Comparison of ENCODE assay signal across 18 cellular contexts in genomic region chr11:118339281-118340045, GRCh38. TPM values are rescaled to one million over a fixed set of nuclear protein-coding genes. Genes with fewer than 3 reads are reported as not detected.
DNase-seq lines count a peak whose midpoint lies in the region; ATAC-seq and TF ChIP-seq lines count a peak whose summit lies in the region.
"Had no signal": no experiment of that assay in that cellular context is flagged by ENCODE, and none has a peak within 500 bp of the region (broad histone marks: within the 10 kb centered on the region; RNA-seq: fewer than 3 reads in every experiment).

No MANE protein-coding gene starts in this region.

- peak overlapping the region; percentile 87 for H3K27ac ChIP-seq in CD8-positive, alpha-beta memory T cell (ENCODE audit: low read depth, low read length)
- no peak overlapping the region for H3K27ac ChIP-seq in Karpas-422 (ENCODE audit: low read length)
- H3K27ac ChIP-seq: gastrocnemius medialis, neutrophil, sigmoid colon had no signal

- peak in 1 of 5 donors; percentile 53 for DNase-seq in CD8-positive, alpha-beta memory T cell
- no peak for DNase-seq in activated naive CD8-positive, alpha-beta T cell treated with anti-CD3 and anti-CD28 coated beads for 36 hours
- DNase-seq in osteocyte (ENCODE audit: extremely low spot score, unreplicated experiment) (peak; percentile 44), SHP77 treated with DMSO at 0.1 percent for 48 hours (lab: John Stamatoyannopoulos, UW) (no peak), NCI-H1105 treated with DMSO at 0.1 percent for 48 hours (lab: John Stamatoyannopoulos, UW) (no peak), Karpas-422 (no peak)
- DNase-seq: BE2C, gastrocnemius medialis, Kasumi-1, NCI-H1694 treated with DMSO at 0.1 percent for 48 hours, NCI-H526 treated with DMSO at 0.1 percent for 48 hours, sigmoid colon had no signal

- peaks cover 7% of the 10 kb centered on the region for H3K79me2 ChIP-seq in Karpas-422 (ENCODE audit: low read length)

- peaks cover 65% of the 10 kb centered on the region for H3K4me1 ChIP-seq in CD8-positive, alpha-beta memory T cell (ENCODE audit: insufficient read depth, low read length)
- H3K4me1 ChIP-seq in Karpas-422 (ENCODE audit: low read length): peaks cover 40% of the 10 kb centered on the region
- H3K4me1 ChIP-seq: BE2C, gastrocnemius medialis, sigmoid colon had no signal

- peaks cover 4% of the 10 kb centered on the region for H3K36me3 ChIP-seq in CD8-positive, alpha-beta memory T cell (ENCODE audit: insufficient read depth, low read length)
- no peaks in the 10 kb centered on the region for H3K36me3 ChIP-seq in Karpas-422 (ENCODE audit: insufficient read depth, low read length)
- H3K36me3 ChIP-seq: BE2C, gastrocnemius medialis, neutrophil, sigmoid colon had no signal

- no peaks in the 10 kb centered on the region for H3K27me3 ChIP-seq in CD8-positive, alpha-beta memory T cell (ENCODE audit: insufficient read depth, low read length, poor library complexity, severe bottlenecking)
- H3K27me3 ChIP-seq in Karpas-422 (ENCODE audit: low read length): no peaks in the 10 kb centered on the region
- H3K27me3 ChIP-seq: gastrocnemius medialis, neutrophil had no signal

- H3K4me3 Mint-ChIP-seq in CD8-positive, alpha-beta memory T cell: peak overlapping the region; percentile 90 to 99 (median 94)
- peak overlapping the region; percentile 95 for H3K4me3 Mint-ChIP-seq in T-helper 1 cell treated with Interleukin-12 subunit alpha and Interleukin-12 subunit beta and Interleukin-4 antibody, amounts not matched to agents 30 μg/mL and 1 μg/mL, for 36 hours
- H3K4me3 Mint-ChIP-seq in activated naive CD8-positive, alpha-beta T cell treated with anti-CD3 and anti-CD28 coated beads for 36 hours: peak overlapping the region; percentile 94
- H3K4me3 Mint-ChIP-seq in osteocyte (ENCODE audit: unreplicated experiment): no peak overlapping the region

- POLR2A ChIA-PET in CD8-positive, alpha-beta memory T cell (lab: Charles Lee): interaction anchor here (0.5 to 3.8 kb wide), 8 partner anchors 28 to 1194 kb away, joined by 3 to 24 read pairs (median 4); partner anchors contain the start of gene CD3E

- peak overlapping the region; percentile 94 to 100 (median 99) for H3K27ac Mint-ChIP-seq in CD8-positive, alpha-beta memory T cell
- peak overlapping the region; percentile 99 for H3K27ac Mint-ChIP-seq in T-helper 1 cell treated with Interleukin-12 subunit alpha and Interleukin-12 subunit beta and Interleukin-4 antibody, amounts not matched to agents 30 μg/mL and 1 μg/mL, for 36 hours
- peak overlapping the region; percentile 98 for H3K27ac Mint-ChIP-seq in activated naive CD8-positive, alpha-beta T cell treated with anti-CD3 and anti-CD28 coated beads for 36 hours
- no peak overlapping the region for H3K27ac Mint-ChIP-seq in osteocyte (ENCODE audit: unreplicated experiment)

- H2AFZ ChIP-seq in Karpas-422 (ENCODE audit: low read length): no peak overlapping the region

- no peaks in the 10 kb centered on the region for H4K20me1 ChIP-seq in Karpas-422 (ENCODE audit: insufficient read depth, low read depth, low read length)

- CTCF ChIA-PET in CD8-positive, alpha-beta memory T cell (lab: Charles Lee): interaction anchor here (1.0 to 6.6 kb wide), 8 partner anchors 8 to 393 kb away, joined by 3 to 39 read pairs (median 4); no protein-coding TSS in a partner anchor

- no peaks in the 10 kb centered on the region for H3K9me3 Mint-ChIP-seq in CD8-positive, alpha-beta memory T cell
- H3K9me3 Mint-ChIP-seq in T-helper 1 cell treated with Interleukin-12 subunit alpha and Interleukin-12 subunit beta and Interleukin-4 antibody, amounts not matched to agents 30 μg/mL and 1 μg/mL, for 36 hours: no peaks in the 10 kb centered on the region
- peaks cover 2% of the 10 kb centered on the region for H3K9me3 Mint-ChIP-seq in activated naive CD8-positive, alpha-beta T cell treated with anti-CD3 and anti-CD28 coated beads for 36 hours
- no peaks in the 10 kb centered on the region for H3K9me3 Mint-ChIP-seq in osteocyte (ENCODE audit: unreplicated experiment)
- H3K9me3 Mint-ChIP-seq: memory B cell had no signal

- H3K4me2 ChIP-seq in Karpas-422 (ENCODE audit: low read depth, low read length, poor library complexity, severe bottlenecking): no peak overlapping the region

- H3K4me1 Mint-ChIP-seq in CD8-positive, alpha-beta memory T cell: peaks cover 58 to 70% (median 66%) of the 10 kb centered on the region in 3 donors
- H3K4me1 Mint-ChIP-seq in T-helper 1 cell treated with Interleukin-12 subunit alpha and Interleukin-12 subunit beta and Interleukin-4 antibody, amounts not matched to agents 30 μg/mL and 1 μg/mL, for 36 hours (ENCODE audit: low read depth): peaks cover 57% of the 10 kb centered on the region
- H3K4me1 Mint-ChIP-seq in activated naive CD8-positive, alpha-beta T cell treated with anti-CD3 and anti-CD28 coated beads for 36 hours: peaks cover 49% of the 10 kb centered on the region
- H3K4me1 Mint-ChIP-seq in osteocyte (ENCODE audit: unreplicated experiment): no peaks in the 10 kb centered on the region

- no peak for ATAC-seq in HG02981 (IDR thresholded peaks at IDR 0.05; ENCODE audit: unreplicated experiment)
- ATAC-seq: gastrocnemius medialis, HCT116 had no signal

- H3K9me3 ChIP-seq in CD8-positive, alpha-beta memory T cell (ENCODE audit: low read length): no peaks in the 10 kb centered on the region
- H3K9me3 ChIP-seq in Karpas-422 (ENCODE audit: low read length): no peaks in the 10 kb centered on the region
- H3K9me3 ChIP-seq: BE2C, gastrocnemius medialis, neutrophil, sigmoid colon had no signal

- no peaks in the 10 kb centered on the region for H3K9me2 ChIP-seq in Karpas-422 (replicated peaks; ENCODE audit: insufficient read depth, low read length)

- peaks cover 21 to 62% (median 25%) of the 10 kb centered on the region in 3 donors for H3K36me3 Mint-ChIP-seq in CD8-positive, alpha-beta memory T cell
- peaks cover 45% of the 10 kb centered on the region for H3K36me3 Mint-ChIP-seq in T-helper 1 cell treated with Interleukin-12 subunit alpha and Interleukin-12 subunit beta and Interleukin-4 antibody, amounts not matched to agents 30 μg/mL and 1 μg/mL, for 36 hours (ENCODE audit: low read depth)
- H3K36me3 Mint-ChIP-seq in activated naive CD8-positive, alpha-beta T cell treated with anti-CD3 and anti-CD28 coated beads for 36 hours: peaks cover 62% of the 10 kb centered on the region
- H3K36me3 Mint-ChIP-seq in osteocyte (ENCODE audit: unreplicated experiment): no peaks in the 10 kb centered on the region
- H3K36me3 Mint-ChIP-seq: memory B cell had no signal

- peak overlapping the region; percentile 99 for H3K4me3 ChIP-seq in CD8-positive, alpha-beta memory T cell (ENCODE audit: low read length)
- no peak overlapping the region for H3K4me3 ChIP-seq in Karpas-422 (ENCODE audit: low read length)
- H3K4me3 ChIP-seq: gastrocnemius medialis, sigmoid colon had no signal

- H3K9ac ChIP-seq in Karpas-422 (ENCODE audit: low read length): no peak overlapping the region

- H3K27me3 Mint-ChIP-seq in CD8-positive, alpha-beta memory T cell: peaks cover 0 to 4% of the 10 kb centered on the region in 2 donors
- no peaks in the 10 kb centered on the region for H3K27me3 Mint-ChIP-seq in T-helper 1 cell treated with Interleukin-12 subunit alpha and Interleukin-12 subunit beta and Interleukin-4 antibody, amounts not matched to agents 30 μg/mL and 1 μg/mL, for 36 hours (ENCODE audit: low read depth)
- no peaks in the 10 kb centered on the region for H3K27me3 Mint-ChIP-seq in activated naive CD8-positive, alpha-beta T cell treated with anti-CD3 and anti-CD28 coated beads for 36 hours
- peaks cover 32% of the 10 kb centered on the region for H3K27me3 Mint-ChIP-seq in osteocyte (ENCODE audit: unreplicated experiment)
- H3K27me3 Mint-ChIP-seq: memory B cell had no signal

- TF ChIP-seq CTCF in osteocyte (IDR thresholded peaks at IDR 0.05): no peak

RNA-seq across cellular contexts. Expression of gene CD3D, which starts 3.0 kb away (rescaled TPM):
- total RNA-seq in CD8-positive, alpha-beta memory T cell: 100 to 1,000 TPM; 426 to 438 TPM
- 1,253 TPM for polyA plus RNA-seq in CD8-positive, alpha-beta memory T cell
- total RNA-seq in activated naive CD8-positive, alpha-beta T cell treated with anti-CD3 and anti-CD28 coated beads for 36 hours: 100 to 1,000 TPM; 341 to 350 TPM
- total RNA-seq in osteocyte: not detected in 2 replicates
- 3.7 and 5.7 TPM in 2 replicates for total RNA-seq in Karpas-422 (2014; rRNA removed; shearing (Covaris generic); ENCODE audit: low replicate concordance)

RNA-seq across cellular contexts. Expression of gene CD3G, which starts 4.7 kb away (rescaled TPM):
- 100 to 1,000 TPM; 167 to 170 TPM for total RNA-seq in CD8-positive, alpha-beta memory T cell
- 414 TPM for polyA plus RNA-seq in CD8-positive, alpha-beta memory T cell
- 100 to 1,000 TPM; 133 to 142 TPM for total RNA-seq in activated naive CD8-positive, alpha-beta T cell treated with anti-CD3 and anti-CD28 coated beads for 36 hours
- not detected in 2 replicates for total RNA-seq in osteocyte
- total RNA-seq in Karpas-422 (2014; rRNA removed; shearing (Covaris generic); ENCODE audit: low replicate concordance): 88.1 and 158 TPM in 2 replicates
- total RNA-seq: Daoy had no signal

RNA-seq across cellular contexts. Expression of gene UBE4A, which starts 19.9 kb away (rescaled TPM):
- 10 to 100 TPM; 55.9 to 56.8 TPM for total RNA-seq in CD8-positive, alpha-beta memory T cell
- polyA plus RNA-seq in CD8-positive, alpha-beta memory T cell: 27.8 TPM
- 10 to 100 TPM; 55.0 to 56.3 TPM for total RNA-seq in activated naive CD8-positive, alpha-beta T cell treated with anti-CD3 and anti-CD28 coated beads for 36 hours
- 47.3 and 49.0 TPM in 2 replicates for total RNA-seq in osteocyte
- 9.7 and 26.3 TPM in 2 replicates for total RNA-seq in Karpas-422 (2014; rRNA removed; shearing (Covaris generic); ENCODE audit: low replicate concordance)

RNA-seq across cellular contexts. Expression of gene CD3E, which starts 34.9 kb away (rescaled TPM):
- total RNA-seq in CD8-positive, alpha-beta memory T cell: 100 to 1,000 TPM; 534 to 541 TPM
- polyA plus RNA-seq in CD8-positive, alpha-beta memory T cell: 1,158 TPM
- total RNA-seq in activated naive CD8-positive, alpha-beta T cell treated with anti-CD3 and anti-CD28 coated beads for 36 hours: 100 to 1,000 TPM; 364 TPM
- not detected in 2 replicates for total RNA-seq in osteocyte
- total RNA-seq in Karpas-422 (2014; rRNA removed; shearing (Covaris generic); ENCODE audit: low replicate concordance): 0.32 and 1.3 TPM in 2 replicates
- total RNA-seq: Daoy had no signal

Comparison
In these comparisons a context has a peak if more than half of its experiments do, and no peak if none do; other contexts are left out.
1. RNA of gene CD3D, which starts 3.0 kb away (total RNA-seq): 426 to 438 TPM in CD8-positive, alpha-beta memory T cell and 341 to 350 TPM in activated naive CD8-positive, alpha-beta T cell treated with anti-CD3 and anti-CD28 coated beads for 36 hours; 3.7 to 5.7 TPM in Karpas-422 and not detected in osteocyte; every median in the first group is over 10 times any median in the second.
2. RNA of gene CD3G, which starts 4.7 kb away (total RNA-seq): 167 to 170 TPM in CD8-positive, alpha-beta memory T cell, 88.1 to 158 TPM in Karpas-422 and 133 to 142 TPM in activated naive CD8-positive, alpha-beta T cell treated with anti-CD3 and anti-CD28 coated beads for 36 hours; not detected in osteocyte; every median in the first group is over 10 times any median in the second.